Comparison of ENCODE assay signal across 1 cellular context in genomic region chr12:69348162-69348938, GRCh38.
TF ChIP-seq lines count a peak whose summit lies in the region.

LYZ (plus strand) TSS chr12:69348381; CDS start chr12:69348409, 28 bp downstream.

TF ChIP-seq in HepG2, 621 proteins besides CTCF, POLR2A, EP300 and RAD21 (continues in another document):
- TF ChIP-seq ZNF256 (CRISPR knock-in tag; conservative IDR thresholded peaks at IDR 0.05) (peak; percentile 82; the same call in 1 of the 2 replicates), ZSCAN21 (CRISPR knock-in tag; IDR thresholded peaks at IDR 0.05; ENCODE audit: borderline replicate concordance) (peak; percentile 34; the same call in 1 of the 2 replicates), TARDBP (CRISPR knock-in tag; IDR thresholded peaks at IDR 0.05) (peak; percentile 62; the same call in 1 of the 2 replicates), EED (CRISPR knock-in tag; IDR thresholded peaks at IDR 0.05) (no peak), ZNF235 (CRISPR knock-in tag; IDR thresholded peaks at IDR 0.05; ENCODE audit: borderline replicate concordance) (no peak), ZNF788 (CRISPR knock-in tag; IDR thresholded peaks at IDR 0.05; ENCODE audit: borderline replicate concordance) (peak; percentile 71; the same call in 1 of the 2 replicates), TCF7 (IDR thresholded peaks at IDR 0.05; ENCODE audit: low read depth) (peak; percentile 92), ZBTB3 (CRISPR knock-in tag; IDR thresholded peaks at IDR 0.05; ENCODE audit: borderline replicate concordance, low read depth) (peak; percentile 67; the same call in 1 of the 2 replicates), KLF16 (CRISPR knock-in tag; IDR thresholded peaks at IDR 0.05) (peak in 1 of 2 experiments; percentile 92; a peak in 2 of 4 replicates), RCOR2 (CRISPR knock-in tag; IDR thresholded peaks at IDR 0.05) (peak; percentile 56; the same call in 1 of the 2 replicates), RELA (CRISPR knock-in tag; IDR thresholded peaks at IDR 0.05) (peak; percentile 66; the same call in 1 of the 2 replicates), ZNF343 (CRISPR knock-in tag; IDR thresholded peaks at IDR 0.05) (0 out of 2 replicates have a peak, but pooled peaks have one; percentile 45), ZNF674 (CRISPR knock-in tag; IDR thresholded peaks at IDR 0.05; ENCODE audit: low read depth) (no peak), ZNF557 (CRISPR knock-in tag; IDR thresholded peaks at IDR 0.05) (peak; percentile 89), SP5 (CRISPR knock-in tag; IDR thresholded peaks at IDR 0.05; ENCODE audit: borderline replicate concordance, low read depth) (peak; percentile 91), NR3C1 (CRISPR knock-in tag; IDR thresholded peaks at IDR 0.05) (no peak), CBX5 (CRISPR knock-in tag; IDR thresholded peaks at IDR 0.05; ENCODE audit: borderline replicate concordance) (peak; percentile 58; the same call in 1 of the 2 replicates), ZBTB1 (CRISPR knock-in tag; IDR thresholded peaks at IDR 0.05; ENCODE audit: borderline replicate concordance) (no peak), TBX2 (CRISPR knock-in tag; IDR thresholded peaks at IDR 0.05; ENCODE audit: borderline replicate concordance) (peak; percentile 94), ZNF747 (CRISPR knock-in tag; IDR thresholded peaks at IDR 0.05; ENCODE audit: borderline replicate concordance) (peak; percentile 66; the same call in 1 of the 2 replicates), GATA4 (IDR thresholded peaks at IDR 0.05; ENCODE audit: borderline replicate concordance, low read depth) (peak; percentile 93), KDM1A (CRISPR knock-in tag; IDR thresholded peaks at IDR 0.05) (no peak), ZNF331 (CRISPR knock-in tag; IDR thresholded peaks at IDR 0.05) (peak; percentile 85), HMG20B (CRISPR knock-in tag; conservative IDR thresholded peaks at IDR 0.05) (peak; percentile 56), TGIF2 (CRISPR knock-in tag; IDR thresholded peaks at IDR 0.05) (0 out of 2 replicates have a peak, but pooled peaks have one; percentile 32), TAF15 (IDR thresholded peaks at IDR 0.05; ENCODE audit: low read depth, low read length, poor library complexity, severe bottlenecking) (no peak), MATR3 (CRISPR knock-in tag; IDR thresholded peaks at IDR 0.05) (no peak), DPF2 (CRISPR knock-in tag; IDR thresholded peaks at IDR 0.05; ENCODE audit: borderline replicate concordance, low read depth) (peak; percentile 70; the same call in 1 of the 2 replicates), RXRB (CRISPR knock-in tag; IDR thresholded peaks at IDR 0.05; ENCODE audit: borderline replicate concordance) (peak; percentile 91), SOX6 (IDR thresholded peaks at IDR 0.05) (no peak), SOX6 (CRISPR knock-in tag; IDR thresholded peaks at IDR 0.05) (peak; percentile 97), ZNF260 (CRISPR knock-in tag; IDR thresholded peaks at IDR 0.05; ENCODE audit: borderline replicate concordance, low read depth) (no peak), HCFC1 (IDR thresholded peaks at IDR 0.05; ENCODE audit: low read depth, low read length) (no peak), XBP1 (CRISPR knock-in tag; IDR thresholded peaks at IDR 0.05) (0 out of 2 replicates have a peak, but pooled peaks have one; percentile 33), NR2F1 (CRISPR knock-in tag; IDR thresholded peaks at IDR 0.05) (0 out of 4 replicates have a peak, but pooled peaks have one; percentile 15 to 35), MEIS2 (CRISPR knock-in tag; IDR thresholded peaks at IDR 0.05) (peak; percentile 78; the same call in 1 of the 2 replicates), LCORL (IDR thresholded peaks at IDR 0.05) (peak; percentile 62; the same call in 1 of the 2 replicates), LCORL (CRISPR knock-in tag; IDR thresholded peaks at IDR 0.05) (peak; percentile 55; the same call in 1 of the 2 replicates), TEAD2 (CRISPR knock-in tag; IDR thresholded peaks at IDR 0.05) (no peak), ZFP62 (CRISPR knock-in tag; IDR thresholded peaks at IDR 0.05) (no peak), ZNF101 (CRISPR knock-in tag; IDR thresholded peaks at IDR 0.05; ENCODE audit: borderline replicate concordance, low read depth) (no peak), GATAD2A (CRISPR knock-in tag; IDR thresholded peaks at IDR 0.05) (peak; percentile 94), NR2F2 (IDR thresholded peaks at IDR 0.05; ENCODE audit: borderline replicate concordance, low read depth) (peak; percentile 86), MED1 (CRISPR knock-in tag; IDR thresholded peaks at IDR 0.05) (peak; percentile 99), ARID4A (CRISPR knock-in tag; IDR thresholded peaks at IDR 0.05; ENCODE audit: borderline replicate concordance) (peak; percentile 57; the same call in 1 of the 2 replicates), ATF7-NPFF (CRISPR knock-in tag; IDR thresholded peaks at IDR 0.05; ENCODE audit: low read depth) (peak; percentile 72), POLR2AphosphoS5 (IDR thresholded peaks at IDR 0.05; ENCODE audit: low read depth, low read length) (peak; percentile 99), SRSF1 (optimal IDR thresholded peaks at IDR 0.05; ENCODE audit: low read depth, low read length) (no peak), BCL6 (CRISPR knock-in tag; IDR thresholded peaks at IDR 0.05) (peak; percentile 74), SMARCE1 (IDR thresholded peaks at IDR 0.05; ENCODE audit: borderline replicate concordance) (no peak), SMAD3 (CRISPR knock-in tag; IDR thresholded peaks at IDR 0.05) (no peak; the same call in 1 of the 2 replicates), ZNF264 (CRISPR knock-in tag; IDR thresholded peaks at IDR 0.05) (peak; percentile 86), ERF (CRISPR knock-in tag; IDR thresholded peaks at IDR 0.05) (peak; percentile 91), HDAC2 (CRISPR knock-in tag; IDR thresholded peaks at IDR 0.05) (peak; percentile 89)
- TF ChIP-seq, protein P1, sequence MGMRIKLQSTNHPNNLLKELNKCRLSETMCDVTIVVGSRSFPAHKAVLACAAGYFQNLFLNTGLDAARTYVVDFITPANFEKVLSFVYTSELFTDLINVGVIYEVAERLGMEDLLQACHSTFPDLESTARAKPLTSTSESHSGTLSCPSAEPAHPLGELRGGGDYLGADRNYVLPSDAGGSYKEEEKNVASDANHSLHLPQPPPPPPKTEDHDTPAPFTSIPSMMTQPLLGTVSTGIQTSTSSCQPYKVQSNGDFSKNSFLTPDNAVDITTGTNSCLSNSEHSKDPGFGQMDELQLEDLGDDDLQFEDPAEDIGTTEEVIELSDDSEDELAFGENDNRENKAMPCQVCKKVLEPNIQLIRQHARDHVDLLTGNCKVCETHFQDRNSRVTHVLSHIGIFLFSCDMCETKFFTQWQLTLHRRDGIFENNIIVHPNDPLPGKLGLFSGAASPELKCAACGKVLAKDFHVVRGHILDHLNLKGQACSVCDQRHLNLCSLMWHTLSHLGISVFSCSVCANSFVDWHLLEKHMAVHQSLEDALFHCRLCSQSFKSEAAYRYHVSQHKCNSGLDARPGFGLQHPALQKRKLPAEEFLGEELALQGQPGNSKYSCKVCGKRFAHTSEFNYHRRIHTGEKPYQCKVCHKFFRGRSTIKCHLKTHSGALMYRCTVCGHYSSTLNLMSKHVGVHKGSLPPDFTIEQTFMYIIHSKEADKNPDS (CRISPR knock-in tag; IDR thresholded peaks at IDR 0.05): no peak
- TF ChIP-seq, protein P2, sequence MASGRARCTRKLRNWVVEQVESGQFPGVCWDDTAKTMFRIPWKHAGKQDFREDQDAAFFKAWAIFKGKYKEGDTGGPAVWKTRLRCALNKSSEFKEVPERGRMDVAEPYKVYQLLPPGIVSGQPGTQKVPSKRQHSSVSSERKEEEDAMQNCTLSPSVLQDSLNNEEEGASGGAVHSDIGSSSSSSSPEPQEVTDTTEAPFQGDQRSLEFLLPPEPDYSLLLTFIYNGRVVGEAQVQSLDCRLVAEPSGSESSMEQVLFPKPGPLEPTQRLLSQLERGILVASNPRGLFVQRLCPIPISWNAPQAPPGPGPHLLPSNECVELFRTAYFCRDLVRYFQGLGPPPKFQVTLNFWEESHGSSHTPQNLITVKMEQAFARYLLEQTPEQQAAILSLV (CRISPR knock-in tag; IDR thresholded peaks at IDR 0.05; ENCODE audit: borderline replicate concordance): 0 out of 2 replicates have a peak, but pooled peaks have one; percentile 53
- TF ChIP-seq, protein P3, sequence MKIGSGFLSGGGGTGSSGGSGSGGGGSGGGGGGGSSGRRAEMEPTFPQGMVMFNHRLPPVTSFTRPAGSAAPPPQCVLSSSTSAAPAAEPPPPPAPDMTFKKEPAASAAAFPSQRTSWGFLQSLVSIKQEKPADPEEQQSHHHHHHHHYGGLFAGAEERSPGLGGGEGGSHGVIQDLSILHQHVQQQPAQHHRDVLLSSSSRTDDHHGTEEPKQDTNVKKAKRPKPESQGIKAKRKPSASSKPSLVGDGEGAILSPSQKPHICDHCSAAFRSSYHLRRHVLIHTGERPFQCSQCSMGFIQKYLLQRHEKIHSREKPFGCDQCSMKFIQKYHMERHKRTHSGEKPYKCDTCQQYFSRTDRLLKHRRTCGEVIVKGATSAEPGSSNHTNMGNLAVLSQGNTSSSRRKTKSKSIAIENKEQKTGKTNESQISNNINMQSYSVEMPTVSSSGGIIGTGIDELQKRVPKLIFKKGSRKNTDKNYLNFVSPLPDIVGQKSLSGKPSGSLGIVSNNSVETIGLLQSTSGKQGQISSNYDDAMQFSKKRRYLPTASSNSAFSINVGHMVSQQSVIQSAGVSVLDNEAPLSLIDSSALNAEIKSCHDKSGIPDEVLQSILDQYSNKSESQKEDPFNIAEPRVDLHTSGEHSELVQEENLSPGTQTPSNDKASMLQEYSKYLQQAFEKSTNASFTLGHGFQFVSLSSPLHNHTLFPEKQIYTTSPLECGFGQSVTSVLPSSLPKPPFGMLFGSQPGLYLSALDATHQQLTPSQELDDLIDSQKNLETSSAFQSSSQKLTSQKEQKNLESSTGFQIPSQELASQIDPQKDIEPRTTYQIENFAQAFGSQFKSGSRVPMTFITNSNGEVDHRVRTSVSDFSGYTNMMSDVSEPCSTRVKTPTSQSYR (CRISPR knock-in tag; IDR thresholded peaks at IDR 0.05; ENCODE audit: borderline replicate concordance): peak; percentile 21; the same call in 1 of the 2 replicates
- TF ChIP-seq, protein P4, sequence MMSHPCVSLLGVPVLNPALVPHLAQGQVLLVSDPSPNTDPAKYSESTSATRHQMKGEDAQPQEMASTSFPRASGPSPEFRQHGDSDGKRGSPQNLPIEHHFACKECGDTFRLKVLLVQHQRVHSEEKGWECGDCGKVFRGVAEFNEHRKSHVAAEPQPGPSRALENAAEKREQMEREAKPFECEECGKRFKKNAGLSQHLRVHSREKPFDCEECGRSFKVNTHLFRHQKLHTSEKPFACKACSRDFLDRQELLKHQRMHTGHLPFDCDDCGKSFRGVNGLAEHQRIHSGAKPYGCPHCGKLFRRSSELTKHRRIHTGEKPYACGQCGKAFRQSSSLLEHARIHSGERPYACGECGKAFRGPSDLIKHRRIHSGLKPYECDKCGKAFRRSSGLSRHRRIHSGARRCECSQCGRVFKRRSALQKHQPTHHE (CRISPR knock-in tag; IDR thresholded peaks at IDR 0.05; ENCODE audit: borderline replicate concordance): peak; percentile 71; the same call in 1 of the 2 replicates
- TF ChIP-seq, protein P5, sequence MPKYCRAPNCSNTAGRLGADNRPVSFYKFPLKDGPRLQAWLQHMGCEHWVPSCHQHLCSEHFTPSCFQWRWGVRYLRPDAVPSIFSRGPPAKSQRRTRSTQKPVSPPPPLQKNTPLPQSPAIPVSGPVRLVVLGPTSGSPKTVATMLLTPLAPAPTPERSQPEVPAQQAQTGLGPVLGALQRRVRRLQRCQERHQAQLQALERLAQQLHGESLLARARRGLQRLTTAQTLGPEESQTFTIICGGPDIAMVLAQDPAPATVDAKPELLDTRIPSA (CRISPR knock-in tag; IDR thresholded peaks at IDR 0.05; ENCODE audit: borderline replicate concordance): no peak
